ENCODE assay signal across 31 cellular contexts in the genomic region with DNA sequence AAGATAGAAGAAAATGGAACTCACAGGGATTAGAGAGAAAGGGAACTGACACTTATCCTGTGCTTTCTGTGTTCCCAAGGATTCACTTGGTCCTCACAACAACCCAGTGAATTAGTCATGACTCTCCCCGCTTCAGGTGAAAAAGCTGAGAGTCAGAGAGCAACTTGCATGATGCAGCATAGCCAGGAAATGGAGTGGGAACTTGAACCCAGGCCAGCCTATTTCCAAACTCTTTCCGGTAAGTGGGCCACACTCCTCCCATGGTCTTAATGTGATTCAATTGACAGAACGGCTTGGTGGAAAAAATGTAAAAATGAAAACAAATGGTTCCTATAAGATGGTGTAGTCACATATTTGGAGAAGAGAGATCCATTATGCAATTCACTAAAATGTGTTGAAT. TPM values are rescaled to one million over a fixed set of nuclear protein-coding genes. Genes with fewer than 3 reads are reported as not detected.
DNase-seq lines count a peak whose midpoint lies in the region; ATAC-seq and TF ChIP-seq lines count a peak whose summit lies in the region.
"Had no signal": no experiment of that assay in that cellular context is flagged by ENCODE, and none has a peak within 500 bp of the region (broad histone marks: within the 10 kb centered on the region; RNA-seq: fewer than 3 reads in every experiment).

No MANE protein-coding gene starts in this region.

- H3K9me3 ChIP-seq in ascending aorta (no peaks in the 10 kb centered on the region), mesenchymal stem cell (ENCODE audit: control insufficient read depth, low read length) (no peaks in the 10 kb centered on the region)
- H3K9me3 ChIP-seq: colonic mucosa, thyroid gland, vagina had no signal

- H3K27me3 ChIP-seq in ascending aorta (no peaks in the 10 kb centered on the region), mesenchymal stem cell (ENCODE audit: control insufficient read depth in 1 of 2, insufficient read depth in 1 of 2, low read length in 2 of 2) (no peaks in the 10 kb centered on the region)
- H3K27me3 ChIP-seq: cardiac muscle cell, colonic mucosa, hepatocyte, thyroid gland, vagina had no signal

- H3K4me3 Mint-ChIP-seq in activated T-cell treated with anti-CD3 and anti-CD28 coated beads, Interleukin-2, amount 50 U/mL, for 24 hours = no peak overlapping the region
- H3K4me3 Mint-ChIP-seq: activated CD4-positive, alpha-beta T cell treated with anti-CD3 and anti-CD28 coated beads for 36 hours; activated CD8-positive, alpha-beta T cell treated with anti-CD3 and anti-CD28 coated beads for 36 hours; activated naive CD4-positive, alpha-beta T cell treated with anti-CD3 and anti-CD28 coated beads, Interleukin-2, amount 50 U/mL, for 24 hours; CD4-positive, alpha-beta memory T cell; stimulated activated naive CD8-positive, alpha-beta T cell treated with anti-CD3 and anti-CD28 coated beads, Interleukin-15, amount 100 ng/mL, for 72 hours; T-helper 2 cell treated with Interferon-gamma antibody and Interleukin-4, amounts not matched to agents 5 μg/mL and 100 μg/mL, for 36 hours had no signal

- H4K8ac ChIP-seq in mesenchymal stem cell (ENCODE audit: low read length) = no peak overlapping the region

- no peak overlapping the region for H3K27ac Mint-ChIP-seq in activated T-cell treated with anti-CD3 and anti-CD28 coated beads, Interleukin-2, amount 50 U/mL, for 24 hours
- H3K27ac Mint-ChIP-seq: activated CD4-positive, alpha-beta T cell treated with anti-CD3 and anti-CD28 coated beads for 36 hours; activated CD8-positive, alpha-beta T cell treated with anti-CD3 and anti-CD28 coated beads for 36 hours; activated naive CD4-positive, alpha-beta T cell treated with anti-CD3 and anti-CD28 coated beads, Interleukin-2, amount 50 U/mL, for 24 hours; activated T-helper 2 cell treated with anti-CD3 and anti-CD28 coated beads, Interferon-gamma antibody, Interleukin-2, Interleukin-4, amounts not matched to agents 10 μg/mL and 5 μg/mL and 100 μg/mL, durations not matched to agents 14 hours and 24 hours and 36 hours; CD4-positive, alpha-beta memory T cell; stimulated activated naive CD8-positive, alpha-beta T cell treated with anti-CD3 and anti-CD28 coated beads, Interleukin-15, amount 100 ng/mL, for 72 hours; T-helper 2 cell treated with Interferon-gamma antibody and Interleukin-4, amounts not matched to agents 5 μg/mL and 100 μg/mL, for 36 hours had no signal

- H3K27me3 Mint-ChIP-seq in activated T-cell treated with anti-CD3 and anti-CD28 coated beads, Interleukin-2, amount 50 U/mL, for 24 hours = no peaks in the 10 kb centered on the region
- H3K27me3 Mint-ChIP-seq: activated CD4-positive, alpha-beta T cell treated with anti-CD3 and anti-CD28 coated beads for 36 hours; activated CD8-positive, alpha-beta T cell treated with anti-CD3 and anti-CD28 coated beads for 36 hours; activated naive CD4-positive, alpha-beta T cell treated with anti-CD3 and anti-CD28 coated beads, Interleukin-2, amount 50 U/mL, for 24 hours; CD4-positive, alpha-beta memory T cell; stimulated activated naive CD8-positive, alpha-beta T cell treated with anti-CD3 and anti-CD28 coated beads, Interleukin-15, amount 100 ng/mL, for 72 hours had no signal

- H3K9me3 Mint-ChIP-seq in activated T-cell treated with anti-CD3 and anti-CD28 coated beads, Interleukin-2, amount 50 U/mL, for 24 hours = no peaks in the 10 kb centered on the region
- H3K9me3 Mint-ChIP-seq: activated CD8-positive, alpha-beta T cell treated with anti-CD3 and anti-CD28 coated beads for 36 hours; activated naive CD4-positive, alpha-beta T cell treated with anti-CD3 and anti-CD28 coated beads, Interleukin-2, amount 50 U/mL, for 24 hours; activated T-helper 2 cell treated with anti-CD3 and anti-CD28 coated beads, Interferon-gamma antibody, Interleukin-2, Interleukin-4, amounts not matched to agents 10 μg/mL and 5 μg/mL and 100 μg/mL, durations not matched to agents 14 hours and 24 hours and 36 hours; CD4-positive, alpha-beta memory T cell; stimulated activated naive CD8-positive, alpha-beta T cell treated with anti-CD3 and anti-CD28 coated beads, Interleukin-15, amount 100 ng/mL, for 72 hours; T-helper 2 cell treated with Interferon-gamma antibody and Interleukin-4, amounts not matched to agents 5 μg/mL and 100 μg/mL, for 36 hours had no signal

- H3K36me3 Mint-ChIP-seq in activated T-cell treated with anti-CD3 and anti-CD28 coated beads, Interleukin-2, amount 50 U/mL, for 24 hours (ENCODE audit: low read depth) = no peaks in the 10 kb centered on the region
- H3K36me3 Mint-ChIP-seq: activated naive CD4-positive, alpha-beta T cell treated with anti-CD3 and anti-CD28 coated beads, Interleukin-2, amount 50 U/mL, for 24 hours; CD4-positive, alpha-beta memory T cell had no signal

- no peak overlapping the region for H2AFZ ChIP-seq in mesenchymal stem cell (ENCODE audit: low read depth, low read length)
- H2AFZ ChIP-seq: hepatocyte, PC-9 had no signal

- peak overlapping the region; percentile 46 for H3K9ac ChIP-seq in mesenchymal stem cell (ENCODE audit: low read length)
- H3K9ac ChIP-seq: KMS-11 had no signal

- no peak overlapping the region for H2AK5ac ChIP-seq in mesenchymal stem cell (ENCODE audit: low read length, severe bottlenecking)

- no peak for ATAC-seq in GM21381 (IDR thresholded peaks at IDR 0.05; ENCODE audit: unreplicated experiment)
- ATAC-seq in GM18505 (IDR thresholded peaks at IDR 0.05; ENCODE audit: unreplicated experiment) = no peak
- ATAC-seq: activated CD4-positive, alpha-beta T cell treated with anti-CD3 and anti-CD28 coated beads for 36 hours; activated CD8-positive, alpha-beta T cell treated with anti-CD3 and anti-CD28 coated beads for 36 hours; stimulated activated naive CD8-positive, alpha-beta T cell treated with anti-CD3 and anti-CD28 coated beads, Interleukin-15, amount 100 ng/mL, for 72 hours had no signal

- no peak overlapping the region for H3K4me2 ChIP-seq in mesenchymal stem cell (ENCODE audit: low read length, poor library complexity, severe bottlenecking)
- H3K4me2 ChIP-seq: hepatocyte, KMS-11, PC-9 had no signal

- WGBS in mesenchymal stem cell = 97% methylated on average over 3 of the region's 3 CpGs

- H3K4me3 ChIP-seq in AG10803 (ENCODE audit: low read length) (no peak overlapping the region), ascending aorta (no peak overlapping the region), fibroblast of the aortic adventitia (ENCODE audit: low read depth, low read length) (no peak overlapping the region), mesenchymal stem cell (ENCODE audit: insufficient read depth in 1 of 2, low read depth in 1 of 2, low read length in 2 of 2) (peak overlapping the region in 1 of 2 experiments; percentile 17)
- H3K4me3 ChIP-seq: cardiac muscle cell, colonic mucosa, hepatocyte, PC-9, thyroid gland, vagina had no signal

- H3K4me1 ChIP-seq in ascending aorta = peaks cover 3 to 30% of the 10 kb centered on the region in 2 donors
- no peaks in the 10 kb centered on the region for H3K4me1 ChIP-seq in mesenchymal stem cell (ENCODE audit: control insufficient read depth, insufficient read depth, low read depth, low read length)
- H3K4me1 ChIP-seq: colonic mucosa, thyroid gland, vagina had no signal

- no peak overlapping the region for H3K4ac ChIP-seq in mesenchymal stem cell (ENCODE audit: low read depth in 1 of 2, low read length in 2 of 2)

- H2BK120ac ChIP-seq in mesenchymal stem cell (ENCODE audit: low read depth, low read length) = no peak overlapping the region

- no peak for TF ChIP-seq CTCF in AG10803 (conservative IDR thresholded peaks at IDR 0.05; ENCODE audit: low read length)
- TF ChIP-seq CTCF in ascending aorta (IDR thresholded peaks at IDR 0.05) = no peak
- no peak for TF ChIP-seq CTCF in fibroblast of the aortic adventitia (IDR thresholded peaks at IDR 0.05; ENCODE audit: insufficient read depth, low read length)

- no peak overlapping the region for H3K23ac ChIP-seq in mesenchymal stem cell (ENCODE audit: low read length in 2 of 2)

- no peak for TF ChIP-seq POLR2A in GM18505 (IDR thresholded peaks at IDR 0.05; ENCODE audit: borderline replicate concordance, extremely low read depth, insufficient read depth, insufficient read length)

- H3K27ac ChIP-seq in ascending aorta = peak overlapping the region; percentile 55 to 67
- H3K27ac ChIP-seq in mesenchymal stem cell (ENCODE audit: low read length, poor library complexity, severe bottlenecking) = no peak overlapping the region
- H3K27ac ChIP-seq: cardiac muscle cell, colonic mucosa, hepatocyte, KMS-11, PC-9, thyroid gland, vagina had no signal

- intact Hi-C loops in ascending aorta (cut with DNase I) = loop anchor here (5.0 kb wide), 1 partner anchor 553 kb away; a partner anchor contains a TSS

- H4K91ac ChIP-seq in mesenchymal stem cell (ENCODE audit: low read length) = no peak overlapping the region

- peak; percentile 74 for DNase-seq in AG10803 (ENCODE audit: low read depth)
- DNase-seq in ascending aorta (ENCODE audit: low spot score in 2 of 2) = peak in 1 of 2 donors; percentile 79
- DNase-seq in fibroblast of the aortic adventitia (ENCODE audit: low read depth) = peak; percentile 52
- no peak for DNase-seq in mesenchymal stem cell
- no peak for DNase-seq in NCI-H524 treated with DMSO at 0.1 percent for 48 hours (lab: John Stamatoyannopoulos, UW)
- DNase-seq in activated T-cell treated with anti-CD3 and anti-CD28 coated beads, Interleukin-2, amount 50 U/mL, for 24 hours = no peak
- DNase-seq: activated CD4-positive, alpha-beta T cell treated with anti-CD3 and anti-CD28 coated beads for 36 hours; activated CD8-positive, alpha-beta T cell treated with anti-CD3 and anti-CD28 coated beads for 36 hours; CD4-positive, alpha-beta memory T cell; colonic mucosa; DMS153; effector memory CD4-positive, alpha-beta T cell; erythroblast; HCEC 1CT; MM.1S; NCI-H2081; NCI-H2227 treated with DMSO at 0.1 percent for 48 hours; NCI-H526 treated with DMSO at 0.1 percent for 48 hours; PC-9; stimulated activated CD4-positive, alpha-beta T cell treated with anti-CD3 and anti-CD28 coated beads, Interleukin-2, amount 100 ng/mL, for 48 hours; stimulated activated naive CD8-positive, alpha-beta T cell treated with anti-CD3 and anti-CD28 coated beads, Interleukin-15, amount 100 ng/mL, for 72 hours had no signal

- no peak overlapping the region for H2BK5ac ChIP-seq in mesenchymal stem cell (ENCODE audit: low read depth, low read length, poor library complexity, severe bottlenecking)

- no peak overlapping the region for H2BK12ac ChIP-seq in mesenchymal stem cell (ENCODE audit: low read length in 2 of 2)

- H3K4me1 Mint-ChIP-seq in activated T-cell treated with anti-CD3 and anti-CD28 coated beads, Interleukin-2, amount 50 U/mL, for 24 hours (ENCODE audit: low read depth) = peaks cover 12% of the 10 kb centered on the region

- no peak overlapping the region for H2BK15ac ChIP-seq in mesenchymal stem cell (ENCODE audit: low read depth, poor library complexity, severe bottlenecking)

- no peaks in the 10 kb centered on the region for H3K79me1 ChIP-seq in mesenchymal stem cell (replicated peaks; ENCODE audit: low read length, poor library complexity, severe bottlenecking)

- no peak overlapping the region for H3K14ac ChIP-seq in mesenchymal stem cell (ENCODE audit: low read length in 2 of 2)

- H3K36me3 ChIP-seq in ascending aorta (no peaks in the 10 kb centered on the region), mesenchymal stem cell (ENCODE audit: control insufficient read depth in 1 of 2, insufficient read depth in 2 of 2, low read depth in 1 of 2, low read length in 2 of 2) (no peaks in the 10 kb centered on the region)
- H3K36me3 ChIP-seq: cardiac muscle cell, colonic mucosa, thyroid gland, vagina had no signal

- no peak overlapping the region for H3K18ac ChIP-seq in mesenchymal stem cell (ENCODE audit: low read depth in 1 of 2, low read length in 2 of 2)

RNA-seq across cellular contexts. Expression of a gene that starts 45.9 kb away (rescaled TPM):
- total RNA-seq in ascending aorta = 34.4 TPM
- total RNA-seq in fibroblast of the aortic adventitia (ENCODE audit: low replicate concordance) = 20.4 and 27.3 TPM in 2 replicates
- polyA plus RNA-seq in mesenchymal stem cell (2013, experiment 1 of 2) = 41.7 TPM
- 41.7 TPM for polyA plus RNA-seq in mesenchymal stem cell (2013, experiment 2 of 2)

Comparison
In these comparisons a context has a peak if more than half of its experiments do, and no peak if none do; other contexts are left out.
1. DNase-seq: peak in AG10803 (single experiment) and fibroblast of the aortic adventitia (single experiment); none in mesenchymal stem cell (single experiment), NCI-H524 treated with DMSO at 0.1 percent for 48 hours (single experiment) and activated T-cell treated with anti-CD3 and anti-CD28 coated beads, Interleukin-2, amount 50 U/mL, for 24 hours (single experiment).